ENCODE assay signal across 8 cellular contexts in the genomic region with DNA sequence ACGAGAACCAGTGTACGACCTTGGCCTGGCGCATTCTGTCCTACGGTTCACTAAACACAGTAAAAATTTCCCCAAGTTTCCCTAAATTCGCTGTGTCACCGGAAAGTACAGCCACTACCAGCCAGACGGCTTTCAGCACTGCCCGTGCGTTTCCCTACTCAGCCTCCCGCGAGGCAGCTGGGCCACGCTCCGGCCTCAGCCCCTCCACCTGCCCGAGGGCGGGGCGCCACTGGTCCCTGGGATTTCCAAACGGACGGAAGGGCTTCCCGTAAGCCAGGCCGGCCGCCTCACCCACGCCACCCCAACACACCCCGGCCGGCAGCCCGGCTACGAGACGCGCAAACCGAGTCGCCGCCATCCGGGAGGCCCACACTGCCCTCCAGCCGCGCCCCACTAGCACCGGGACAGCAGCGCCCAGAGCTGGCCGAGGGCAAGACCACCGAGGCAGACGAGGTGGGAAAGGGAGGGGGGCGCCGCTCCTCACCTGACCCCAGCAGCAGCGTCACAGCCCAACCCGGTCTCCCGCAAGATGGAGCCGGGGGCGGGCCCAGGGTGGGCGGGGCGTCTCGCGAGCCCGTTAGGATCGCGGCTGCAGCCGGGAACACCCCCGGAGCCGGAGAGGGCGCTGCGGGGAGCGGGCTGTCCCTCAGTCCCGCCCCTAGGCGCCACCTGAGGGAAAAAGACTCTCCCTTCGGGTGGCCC. TPM values are rescaled to one million over a fixed set of nuclear protein-coding genes. Genes with fewer than 3 reads are reported as not detected.
DNase-seq lines count a peak whose midpoint lies in the region; ATAC-seq and TF ChIP-seq lines count a peak whose summit lies in the region.

A gene (minus strand): TSS at position 531 of the 702 bp plus-strand sequence. CDS start 13,202 bp downstream, outside the sequence.

- H3K36me3 ChIP-seq in mucosa of descending colon (ENCODE audit: low read depth), result no peaks in the 10 kb centered on the region

- H3K4me1 ChIP-seq in mucosa of descending colon (ENCODE audit: low read depth), result peaks cover 17% of the 10 kb centered on the region

- no peaks in the 10 kb centered on the region for H3K9me3 ChIP-seq in mucosa of descending colon

- DNase-seq in DMS153 (lab: John Stamatoyannopoulos, UW), result peak; percentile 74
- DNase-seq in HuH-7 (ENCODE audit: low spot score), result peak; percentile 83
- DNase-seq in OCI-M1 (lab: John Stamatoyannopoulos, UW), result peak; percentile 96
- DNase-seq in activated T-cell treated with anti-CD3 and anti-CD28 coated beads for 24 hours (ENCODE audit: low read depth), result peak; percentile 94
- peak; percentile 91 for DNase-seq in epithelial cell of esophagus (ENCODE audit: low read depth)
- peak; percentile 97 to 98 (median 97) for DNase-seq in mucosa of descending colon
- DNase-seq in stimulated activated CD8-positive, alpha-beta memory T cell treated with anti-CD3 and anti-CD28 coated beads, Interleukin-4, amount 100 ng/mL, for 1 hour (ENCODE audit: low read depth in 2 of 2, low spot score in 1 of 2), result peak; percentile 76 to 86

- TF ChIP-seq CTCF in epithelial cell of esophagus (IDR thresholded peaks at IDR 0.05; ENCODE audit: insufficient read depth, low read depth, low read length, missing control alignments) (no peak), mucosa of descending colon (IDR thresholded peaks at IDR 0.05) (no peak)

- ATAC-seq in GM21515 (IDR thresholded peaks at IDR 0.05; ENCODE audit: unreplicated experiment) (peak; percentile 85), mucosa of descending colon (peak; percentile 94)

- intact Hi-C loops in mucosa of descending colon (cut with DNase I, micrococcal nuclease), result loop anchor here in 1 of 2 donors (5.0 kb wide), 1 partner anchor 161 kb away; a partner anchor contains a TSS

- H3K4me3 ChIP-seq in epithelial cell of esophagus (ENCODE audit: low read length), result peak within 1 kb of the TSS; percentile 86
- H3K4me3 ChIP-seq in mucosa of descending colon, result peak within 1 kb of the TSS; percentile 76

RNA-seq across cellular contexts. Expression of the gene that starts here (rescaled TPM):
- total RNA-seq in mucosa of descending colon, result 100 to 1,000 TPM in 1 of 3 donors, 10 to 100 TPM in 2; 93.7 to 106 (median 99.9) TPM

Comparison
In these comparisons a context has a peak if more than half of its experiments do, and no peak if none do; other contexts are left out.
1. Peak in every context shown above with its lines: DNase-seq, ATAC-seq and H3K4me3 ChIP-seq.